In the genomic region with DNA sequence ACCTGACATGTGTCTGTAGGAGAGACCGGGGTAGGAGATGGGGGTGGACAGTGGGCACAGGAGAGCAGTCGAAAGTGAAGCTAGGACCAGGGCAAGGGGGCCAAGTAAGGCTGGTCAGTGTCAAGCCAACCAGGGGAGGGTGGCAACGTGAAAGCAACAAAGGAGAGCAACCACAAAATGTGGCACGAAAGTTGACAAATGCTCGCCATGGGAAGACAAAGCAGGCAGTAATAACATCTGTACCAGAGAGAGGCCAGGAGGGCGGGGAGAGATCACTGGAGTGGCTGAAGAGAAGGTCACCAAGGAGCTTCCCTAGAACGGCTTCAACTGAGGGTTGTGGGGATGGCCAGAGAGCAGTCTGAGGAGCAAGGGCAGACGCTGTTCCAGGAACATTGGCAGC, we compare ENCODE assay signal across 19 cellular contexts. TPM values are rescaled to one million over a fixed set of nuclear protein-coding genes. Genes with fewer than 3 reads are reported as not detected.
"Had no signal": no experiment of that assay in that cellular context is flagged by ENCODE, and none has a peak within 500 bp of the region (broad histone marks: within the 10 kb centered on the region; RNA-seq: fewer than 3 reads in every experiment).

No MANE protein-coding gene starts in this region.

- H3K27ac Mint-ChIP-seq: natural killer cell treated with Interleukin-12 subunit alpha and Interleukin-12 subunit beta and Interleukin-15 and Interleukin-18, amount 100 ng/mL, for 72 hours; progenitor cell of endocrine pancreas; T-cell had no signal

- H3K9me3 ChIP-seq: body of pancreas, lower lobe of right lung, thoracic aorta had no signal

- H3K27ac ChIP-seq: foreskin keratinocyte, lower lobe of right lung, thoracic aorta had no signal

- H3K9me3 Mint-ChIP-seq: activated T-cell treated with anti-CD3 and anti-CD28 coated beads, Interleukin-2, amount 50 U/mL, for 4 hours; natural killer cell treated with Interleukin-12 subunit alpha and Interleukin-12 subunit beta and Interleukin-15 and Interleukin-18, amount 100 ng/mL, for 72 hours; T-cell had no signal

- H3K27me3 ChIP-seq: body of pancreas, foreskin keratinocyte had no signal

- H3K36me3 ChIP-seq: thoracic aorta had no signal

- H3K36me3 Mint-ChIP-seq: natural killer cell treated with Interleukin-12 subunit alpha and Interleukin-12 subunit beta and Interleukin-15 and Interleukin-18, amount 100 ng/mL, for 72 hours had no signal

- H3K4me3 Mint-ChIP-seq: activated T-cell treated with anti-CD3 and anti-CD28 coated beads, Interleukin-2, amount 50 U/mL, for 4 hours; natural killer cell treated with Interleukin-12 subunit alpha and Interleukin-12 subunit beta and Interleukin-15 and Interleukin-18, amount 100 ng/mL, for 72 hours; T-cell had no signal

- DNase-seq: activated CD4-positive, alpha-beta T cell treated with anti-CD3 and anti-CD28 coated beads, Interleukin-2, amount 50 U/mL, for 1 hour; activated CD8-positive, alpha-beta memory T cell treated with anti-CD3 and anti-CD28 coated beads, Interleukin-2, amount 50 U/mL, for 4 hours; activated gamma-delta T cell treated with Interleukin-2 at 50 U/mL for 16 hours; activated T-cell treated with anti-CD3 and anti-CD28 coated beads, Interleukin-2, amount 50 U/mL, for 4 hours; body of pancreas; foreskin keratinocyte; hypothalamus; lower lobe of right lung; T-cell; T1000 had no signal

- H3K4me3 ChIP-seq: body of pancreas, lower lobe of right lung, thoracic aorta had no signal

- H3K27me3 Mint-ChIP-seq: natural killer cell treated with Interleukin-12 subunit alpha and Interleukin-12 subunit beta and Interleukin-15 and Interleukin-18, amount 100 ng/mL, for 72 hours; progenitor cell of endocrine pancreas; T-cell had no signal

- ATAC-seq: activated CD4-positive, CD25-positive, alpha-beta regulatory T cell treated with anti-CD3 and anti-CD28 coated beads, Interleukin-2, amount 50 U/mL, for 24 hours; activated T-cell treated with anti-CD3 and anti-CD28 coated beads, Interleukin-2, amount 50 U/mL, for 4 hours; body of pancreas; foreskin keratinocyte; lower lobe of right lung; natural killer cell treated with Interleukin-12 subunit alpha and Interleukin-12 subunit beta and Interleukin-15 and Interleukin-18, amount 100 ng/mL, for 72 hours; SK-N-SH treated with all-trans-retinoic acid at 6 μM for 48 hours; T-cell had no signal

RNA-seq across cellular contexts. Expression of a gene that starts 58.4 kb away (rescaled TPM):
- total RNA-seq: body of pancreas; dermis microvascular lymphatic vessel endothelial cell; epithelial cell of proximal tubule; foreskin keratinocyte; lower lobe of right lung; natural killer cell treated with Interleukin-12 subunit alpha and Interleukin-12 subunit beta and Interleukin-15 and Interleukin-18, amount 100 ng/mL, for 72 hours; skeletal muscle tissue; thoracic aorta; ureter had no signal
- polyA plus RNA-seq: foreskin keratinocyte had no signal
